ENCODE assay signal across 14 cellular contexts in genomic region chr5:58505971-58506640, GRCh38. TPM values are rescaled to one million over a fixed set of nuclear protein-coding genes. Genes with fewer than 3 reads are reported as not detected.
A peak's percentile ranks its signal among the peaks of the same experiment; 100 is the strongest.
DNase-seq lines count a peak whose midpoint lies in the region; ATAC-seq and TF ChIP-seq lines count a peak whose summit lies in the region.
"Had no signal": no experiment of that assay in that cellular context is flagged by ENCODE, and none has a peak within 500 bp of the region (broad histone marks: within the 10 kb centered on the region; RNA-seq: fewer than 3 reads in every experiment).

No MANE protein-coding gene starts in this region.

- H3K9ac ChIP-seq in Loucy (ENCODE audit: low read depth, low read length, poor library complexity, severe bottlenecking): no peak overlapping the region

- H3K4me1 ChIP-seq in Loucy (ENCODE audit: insufficient read depth, low read length, poor library complexity, severe bottlenecking): peaks cover 6% of the 10 kb centered on the region
- H3K4me1 ChIP-seq: esophagus squamous epithelium had no signal

- intact Hi-C loops in Right ventricle myocardium inferior (cut with DNase I): no loop called here

- no peak for TF ChIP-seq CTCF in Loucy (conservative IDR thresholded peaks at IDR 0.05; ENCODE audit: low read length)

- no peaks in the 10 kb centered on the region for H4K20me1 ChIP-seq in Loucy (ENCODE audit: insufficient read depth, low read length, poor library complexity, severe bottlenecking)

- DNase-seq in CD1c-positive myeloid dendritic cell (ENCODE audit: extremely low spot score) (peak; percentile 67), Right ventricle myocardium inferior (ENCODE audit: missing footprints) (no peak), DMS53 treated with DMSO at 0.1 percent for 48 hours (lab: John Stamatoyannopoulos, UW; ENCODE audit: unreplicated experiment) (no peak), dermis blood vessel endothelial cell (no peak)
- DNase-seq: activated CD4-positive, CD25-positive, alpha-beta regulatory T cell; EL; esophagus squamous epithelium; NCI-H2171; stimulated activated CD8-positive, alpha-beta memory T cell treated with anti-CD3 and anti-CD28 coated beads, Interleukin-4, amount 100 ng/mL, for 48 hours had no signal

- ATAC-seq in GM19455 (IDR thresholded peaks at IDR 0.05; ENCODE audit: unreplicated experiment): peak; percentile 72
- peak; percentile 67 for ATAC-seq in HG02981 (IDR thresholded peaks at IDR 0.05; ENCODE audit: unreplicated experiment)
- no peak for ATAC-seq in Right ventricle myocardium inferior
- ATAC-seq in HG02840 (IDR thresholded peaks at IDR 0.05; ENCODE audit: low FRiP score, unreplicated experiment): no peak

- H3K4me2 ChIP-seq in Loucy (ENCODE audit: low read depth, low read length, poor library complexity, severe bottlenecking): peak overlapping the region; percentile 5

- H3K4me3 ChIP-seq in Loucy (ENCODE audit: low read length, poor library complexity, severe bottlenecking): no peak overlapping the region
- H3K4me3 ChIP-seq: cardiac muscle cell, esophagus squamous epithelium had no signal

- no peaks in the 10 kb centered on the region for H3K36me3 ChIP-seq in Loucy (ENCODE audit: insufficient read depth, low read length)
- H3K36me3 ChIP-seq: cardiac muscle cell, esophagus squamous epithelium had no signal

- no peak overlapping the region for H2AFZ ChIP-seq in Loucy (ENCODE audit: low read length)

- H3K9me2 ChIP-seq in Loucy (replicated peaks; ENCODE audit: low read depth, low read length): no peaks in the 10 kb centered on the region

- H3F3A ChIP-seq in Loucy (ENCODE audit: low read depth): no peaks in the 10 kb centered on the region

- no peaks in the 10 kb centered on the region for H3K9me3 ChIP-seq in Loucy (ENCODE audit: insufficient read depth, low read depth, low read length)
- H3K9me3 ChIP-seq: esophagus squamous epithelium had no signal

- no peaks in the 10 kb centered on the region for H3K79me2 ChIP-seq in Loucy (ENCODE audit: insufficient read depth, low read length)

- H3K27me3 ChIP-seq in Loucy (ENCODE audit: insufficient read depth, low read length, poor library complexity, severe bottlenecking): no peaks in the 10 kb centered on the region
- H3K27me3 ChIP-seq: cardiac muscle cell had no signal

RNA-seq across cellular contexts. Expression of gene GAPT, which starts 14.9 kb away (rescaled TPM):
- total RNA-seq in Right ventricle myocardium inferior: 0.92 TPM
- total RNA-seq in dermis blood vessel endothelial cell: not detected in 2 replicates
- total RNA-seq: cardiac muscle cell had no signal

RNA-seq across cellular contexts. Expression of gene PLK2, which starts 46.2 kb away (rescaled TPM):
- total RNA-seq in Right ventricle myocardium inferior: 66.4 TPM
- total RNA-seq in dermis blood vessel endothelial cell: 435 and 601 TPM in 2 replicates

Comparison
In these comparisons a context has a peak if more than half of its experiments do, and no peak if none do; other contexts are left out.
1. ATAC-seq: peak in GM19455 (single experiment) and HG02981 (single experiment); none in Right ventricle myocardium inferior (single experiment) and HG02840 (single experiment).